In the genomic region with DNA sequence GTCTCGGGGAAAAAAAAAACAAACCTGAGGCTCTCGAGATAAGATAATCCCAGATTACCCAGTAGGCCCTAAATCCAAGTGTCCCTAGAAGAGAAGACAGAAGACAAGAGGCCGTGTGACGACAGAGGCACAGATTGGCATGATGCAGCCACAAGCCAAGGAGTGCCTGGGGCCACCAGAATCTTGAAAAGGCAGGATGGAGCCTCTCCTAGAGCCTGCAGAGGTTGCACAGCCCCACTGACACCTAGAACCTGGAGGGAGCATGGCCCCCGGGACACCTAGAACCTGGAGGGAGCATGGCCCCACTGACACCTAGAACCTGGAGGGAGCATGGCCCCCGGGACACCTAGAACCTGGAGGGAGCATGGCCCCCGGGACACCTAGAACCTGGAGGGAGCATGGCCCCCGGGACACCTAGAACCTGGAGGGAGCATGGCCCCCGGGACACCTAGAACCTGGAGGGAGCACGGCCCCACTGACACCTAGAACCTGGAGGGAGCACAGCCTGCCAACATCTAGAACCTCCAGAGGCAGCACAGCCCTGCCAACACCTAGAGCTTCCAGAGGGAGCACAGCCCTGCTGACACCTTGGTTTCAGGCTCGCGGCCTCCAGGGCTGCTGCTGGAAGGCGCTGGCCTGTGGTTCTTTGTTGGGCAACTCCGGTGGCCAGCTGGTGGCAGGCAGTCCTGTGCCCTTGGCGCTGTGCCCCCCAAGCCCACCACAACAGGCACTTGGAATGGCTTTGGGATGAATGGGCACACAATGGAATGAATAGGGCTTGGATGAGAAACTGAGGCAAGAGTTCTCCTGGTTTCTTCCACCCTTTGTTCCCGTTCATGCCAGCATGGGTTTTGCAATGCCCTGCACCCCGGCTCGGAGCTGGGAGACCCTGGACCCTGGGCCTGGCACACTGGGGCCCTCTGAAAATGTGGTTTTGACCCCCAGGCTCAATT, we compare ENCODE assay signal across 2 cellular contexts.
TF ChIP-seq lines count a peak whose summit lies in the region.

No MANE protein-coding gene starts in this region.

TF ChIP-seq in HEK293, 187 proteins besides CTCF, POLR2A, EP300 and RAD21:
- no peak for TF ChIP-seq ZNF266 (tag by site-specific recombination; IDR thresholded peaks at IDR 0.05; ENCODE audit: low read depth)
- peak; percentile 30; the same call in 1 of the 2 replicates for TF ChIP-seq ZBTB8A (tag by site-specific recombination; IDR thresholded peaks at IDR 0.05)

TF ChIP-seq in H1, 55 proteins besides CTCF, POLR2A, EP300 and RAD21:
- TF ChIP-seq NANOG (IDR thresholded peaks at IDR 0.05; ENCODE audit: insufficient read depth, low read depth, low read length, poor library complexity, severe bottlenecking) (no peak), ASH2L (IDR thresholded peaks at IDR 0.05; ENCODE audit: low read length) (no peak), SP4 (IDR thresholded peaks at IDR 0.05; ENCODE audit: low read length) (no peak)
